Comparison of ENCODE assay signal across 28 cellular contexts in genomic region chr6:44271914-44272313, GRCh38. TPM values are rescaled to one million over a fixed set of nuclear protein-coding genes. Genes with fewer than 3 reads are reported as not detected.
DNase-seq lines count a peak whose midpoint lies in the region; ATAC-seq and TF ChIP-seq lines count a peak whose summit lies in the region.
"Had no signal": no experiment of that assay in that cellular context is flagged by ENCODE, and none has a peak within 500 bp of the region (broad histone marks: within the 10 kb centered on the region; RNA-seq: fewer than 3 reads in every experiment).

No MANE protein-coding gene starts in this region.

- no peak overlapping the region for H2BK5ac ChIP-seq in trophoblast cell (ENCODE audit: low read depth, low read length, poor library complexity)

- no peak overlapping the region for H3K4me2 ChIP-seq in trophoblast cell (ENCODE audit: low read length)

- no peak overlapping the region for H3K4ac ChIP-seq in trophoblast cell (ENCODE audit: low read depth, low read length)

- TF ChIP-seq POLR2A in upper lobe of left lung (IDR thresholded peaks at IDR 0.05) = no peak

- no peaks in the 10 kb centered on the region for H3K79me1 ChIP-seq in trophoblast cell (ENCODE audit: low read length)

- TF ChIP-seq EP300 in upper lobe of left lung (IDR thresholded peaks at IDR 0.05) = no peak

- H2BK12ac ChIP-seq in trophoblast cell (ENCODE audit: low read length) = no peak overlapping the region

- H3K4me3 ChIP-seq in trophoblast cell (ENCODE audit: low read depth, low read length) = no peak overlapping the region
- H3K4me3 ChIP-seq in upper lobe of left lung = no peak overlapping the region
- H3K4me3 ChIP-seq: body of pancreas, coronary artery, SJCRH30 had no signal

- no peak for DNase-seq in activated naive CD4-positive, alpha-beta T cell treated with anti-CD3 and anti-CD28 coated beads, Interleukin-2, amount 50 U/mL, for 72 hours (ENCODE audit: low spot score in 2 of 2)
- no peak for DNase-seq in central memory CD8-positive, alpha-beta T cell (ENCODE audit: low spot score in 2 of 2)
- no peak for DNase-seq in natural killer cell
- no peak for DNase-seq in type B pancreatic cell (ENCODE audit: extremely low spot score, unreplicated experiment)
- DNase-seq in AML-193 (lab: John Stamatoyannopoulos, UW) = no peak
- DNase-seq in trophoblast cell = no peak
- no peak for DNase-seq in upper lobe of left lung
- DNase-seq: activated CD4-positive, alpha-beta T cell treated with anti-CD3 and anti-CD28 coated beads for 48 hours; BE2C; body of pancreas; EL; endodermal cell; GOT3; kidney glomerular epithelial cell; mesenchymal stem cell; NCI-H1105 treated with DMSO at 0.1 percent for 48 hours; NCI-H2107; NK-92 treated with Interleukin-12 subunit alpha and Interleukin-12 subunit beta, amount 100 ng/mL, for 24 hours; SJCRH30; small intestine; stimulated activated naive B cell treated with anti-CD40 and anti-IgM and Interleukin-4, amounts not matched to agents 10 μg/mL and 1 μg/mL and 100 μg/mL, for 72 hours had no signal

- no peak overlapping the region for H3K23ac ChIP-seq in trophoblast cell (ENCODE audit: low read length)

- no peak overlapping the region for H3K9ac ChIP-seq in trophoblast cell (ENCODE audit: low read length)

- H2AFZ ChIP-seq in trophoblast cell (ENCODE audit: insufficient read depth, low read length, poor library complexity) = no peak overlapping the region

- ATAC-seq in activated naive CD4-positive, alpha-beta T cell treated with anti-CD3 and anti-CD28 coated beads, Interleukin-2, amount 50 U/mL, for 72 hours = no peak
- no peak for ATAC-seq in central memory CD8-positive, alpha-beta T cell (replicated peaks; ENCODE audit: extremely low read depth, poor library complexity, severe bottlenecking)
- ATAC-seq in natural killer cell (no peak), upper lobe of left lung (ENCODE audit: low FRiP score in 2 of 2) (no peak)
- ATAC-seq: body of pancreas; Panc1; stimulated activated naive B cell treated with anti-CD40 and anti-IgM and Interleukin-4, amounts not matched to agents 10 μg/mL and 1 μg/mL and 100 μg/mL, for 72 hours had no signal

- no peak overlapping the region for H3K14ac ChIP-seq in trophoblast cell (ENCODE audit: low read length)

- H3K79me2 ChIP-seq in trophoblast cell (ENCODE audit: control insufficient read depth, insufficient read depth, low read length, poor library complexity) = no peaks in the 10 kb centered on the region

- H3K4me1 Mint-ChIP-seq in activated naive CD4-positive, alpha-beta T cell treated with anti-CD3 and anti-CD28 coated beads, Interleukin-2, amount 50 U/mL, for 24 hours = peaks cover 21% of the 10 kb centered on the region
- H3K4me1 Mint-ChIP-seq in central memory CD8-positive, alpha-beta T cell = peaks cover 8% of the 10 kb centered on the region
- peaks cover 0 to 22% of the 10 kb centered on the region in 2 donors for H3K4me1 Mint-ChIP-seq in natural killer cell
- no peaks in the 10 kb centered on the region for H3K4me1 Mint-ChIP-seq in type B pancreatic cell (ENCODE audit: unreplicated experiment)

- H3K9me3 Mint-ChIP-seq in activated naive CD4-positive, alpha-beta T cell treated with anti-CD3 and anti-CD28 coated beads, Interleukin-2, amount 50 U/mL, for 24 hours = no peaks in the 10 kb centered on the region
- no peaks in the 10 kb centered on the region for H3K9me3 Mint-ChIP-seq in activated naive CD4-positive, alpha-beta T cell treated with anti-CD3 and anti-CD28 coated beads, Interleukin-2, amount 50 U/mL, for 72 hours
- no peaks in the 10 kb centered on the region for H3K9me3 Mint-ChIP-seq in central memory CD8-positive, alpha-beta T cell
- no peaks in the 10 kb centered on the region for H3K9me3 Mint-ChIP-seq in natural killer cell
- no peaks in the 10 kb centered on the region for H3K9me3 Mint-ChIP-seq in type B pancreatic cell
- H3K9me3 Mint-ChIP-seq: endodermal cell; stimulated activated naive B cell treated with anti-CD40 and anti-IgM and Interleukin-4, amounts not matched to agents 10 μg/mL and 1 μg/mL and 100 μg/mL, for 72 hours had no signal

- no peak overlapping the region for H2BK120ac ChIP-seq in trophoblast cell (ENCODE audit: insufficient read depth, low read length, poor library complexity)

- no peak overlapping the region for H3K18ac ChIP-seq in trophoblast cell (ENCODE audit: low read length)

- H3K36me3 ChIP-seq in trophoblast cell (ENCODE audit: control insufficient read depth in 1 of 2, insufficient read depth in 2 of 2, low read length in 2 of 2) = no peaks in the 10 kb centered on the region
- H3K36me3 ChIP-seq in upper lobe of left lung = no peaks in the 10 kb centered on the region
- H3K36me3 ChIP-seq: BE2C, neutrophil, SJCRH30 had no signal

- peaks cover 29% of the 10 kb centered on the region for H3K27me3 ChIP-seq in trophoblast cell (ENCODE audit: insufficient read depth, low read length)
- H3K27me3 ChIP-seq in upper lobe of left lung = peaks cover 0 to 48% (median 25%) of the 10 kb centered on the region in 4 donors
- H3K27me3 ChIP-seq: BE2C had no signal

- H3K27me3 Mint-ChIP-seq in activated naive CD4-positive, alpha-beta T cell treated with anti-CD3 and anti-CD28 coated beads, Interleukin-2, amount 50 U/mL, for 24 hours = peaks cover 40% of the 10 kb centered on the region
- peaks cover 68% of the 10 kb centered on the region for H3K27me3 Mint-ChIP-seq in central memory CD8-positive, alpha-beta T cell
- H3K27me3 Mint-ChIP-seq in natural killer cell (ENCODE audit: low read depth in 2 of 2) = peaks cover 49 to 51% of the 10 kb centered on the region in 2 donors
- H3K27me3 Mint-ChIP-seq in type B pancreatic cell = peaks cover 60% of the 10 kb centered on the region

- no peak overlapping the region for H3K4me3 Mint-ChIP-seq in activated naive CD4-positive, alpha-beta T cell treated with anti-CD3 and anti-CD28 coated beads, Interleukin-2, amount 50 U/mL, for 24 hours
- H3K4me3 Mint-ChIP-seq in central memory CD8-positive, alpha-beta T cell = peak overlapping the region; percentile 65
- H3K4me3 Mint-ChIP-seq in natural killer cell (peak overlapping the region; percentile 64), type B pancreatic cell (peak overlapping the region; percentile 81)

- no peaks in the 10 kb centered on the region for H3K9me3 ChIP-seq in trophoblast cell (ENCODE audit: insufficient read depth, low read depth, low read length)
- no peaks in the 10 kb centered on the region for H3K9me3 ChIP-seq in upper lobe of left lung
- H3K9me3 ChIP-seq: BE2C, body of pancreas, neutrophil, SJCRH30 had no signal

- H4K8ac ChIP-seq in trophoblast cell (ENCODE audit: low read depth, low read length) = no peak overlapping the region

- peaks cover 1% of the 10 kb centered on the region for H3K36me3 Mint-ChIP-seq in activated naive CD4-positive, alpha-beta T cell treated with anti-CD3 and anti-CD28 coated beads, Interleukin-2, amount 50 U/mL, for 24 hours
- no peaks in the 10 kb centered on the region for H3K36me3 Mint-ChIP-seq in activated naive CD4-positive, alpha-beta T cell treated with anti-CD3 and anti-CD28 coated beads, Interleukin-2, amount 50 U/mL, for 72 hours
- H3K36me3 Mint-ChIP-seq in central memory CD8-positive, alpha-beta T cell (ENCODE audit: insufficient read depth) = peaks cover 5% of the 10 kb centered on the region
- no peaks in the 10 kb centered on the region for H3K36me3 Mint-ChIP-seq in natural killer cell
- H3K36me3 Mint-ChIP-seq in type B pancreatic cell = no peaks in the 10 kb centered on the region
- H3K36me3 Mint-ChIP-seq: stimulated activated naive B cell treated with anti-CD40 and anti-IgM and Interleukin-4, amounts not matched to agents 10 μg/mL and 1 μg/mL and 100 μg/mL, for 72 hours had no signal

- no peak overlapping the region for H4K91ac ChIP-seq in trophoblast cell (ENCODE audit: low read depth, low read length)

- H3K27ac Mint-ChIP-seq in activated naive CD4-positive, alpha-beta T cell treated with anti-CD3 and anti-CD28 coated beads, Interleukin-2, amount 50 U/mL, for 24 hours = peak overlapping the region; percentile 84
- H3K27ac Mint-ChIP-seq in activated naive CD4-positive, alpha-beta T cell treated with anti-CD3 and anti-CD28 coated beads, Interleukin-2, amount 50 U/mL, for 72 hours = no peak overlapping the region
- H3K27ac Mint-ChIP-seq in central memory CD8-positive, alpha-beta T cell (ENCODE audit: low read depth) = no peak overlapping the region
- H3K27ac Mint-ChIP-seq in natural killer cell (no peak overlapping the region), type B pancreatic cell (no peak overlapping the region)
- H3K27ac Mint-ChIP-seq: endodermal cell; stimulated activated naive B cell treated with anti-CD40 and anti-IgM and Interleukin-4, amounts not matched to agents 10 μg/mL and 1 μg/mL and 100 μg/mL, for 72 hours had no signal

- H3K4me1 ChIP-seq in trophoblast cell (ENCODE audit: control insufficient read depth in 1 of 2, insufficient read depth in 2 of 2, low read length in 2 of 2) = no peaks in the 10 kb centered on the region
- H3K4me1 ChIP-seq in upper lobe of left lung = peaks cover 15 to 25% (median 21%) of the 10 kb centered on the region in 4 donors
- H3K4me1 ChIP-seq: SJCRH30 had no signal

- no peak overlapping the region for H4K12ac ChIP-seq in trophoblast cell (ENCODE audit: low read depth, low read length)

- intact Hi-C loops in natural killer cell (cut with micrococcal nuclease) = no loop called here

- no CpG with 5 or more reads among the region's 3 CpGs for WGBS in trophoblast cell (ENCODE audit: extremely low coverage, insufficient coverage, insufficient read length)
- WGBS in upper lobe of left lung, 2 donors = 54 to 77% methylated on average over 3 of the region's 3 CpGs

- H2AK5ac ChIP-seq in trophoblast cell (ENCODE audit: low read length) = no peak overlapping the region

- no peak overlapping the region for H3K27ac ChIP-seq in trophoblast cell (ENCODE audit: low read depth, low read length)
- no peak overlapping the region for H3K27ac ChIP-seq in upper lobe of left lung
- H3K27ac ChIP-seq: body of pancreas, coronary artery, neutrophil, SJCRH30 had no signal

- TF ChIP-seq CTCF in natural killer cell (IDR thresholded peaks at IDR 0.05) (no peak), type B pancreatic cell (conservative IDR thresholded peaks at IDR 0.05) (no peak), upper lobe of left lung (IDR thresholded peaks at IDR 0.05) (no peak)

RNA-seq across cellular contexts. Expression of gene TMEM151B, which starts 1.7 kb away (rescaled TPM):
- total RNA-seq in activated naive CD4-positive, alpha-beta T cell treated with anti-CD3 and anti-CD28 coated beads, Interleukin-2, amount 50 U/mL, for 72 hours = under 1 TPM in 1 of 2 donors, not detected in 1; 0.20 TPM
- total RNA-seq in natural killer cell = not detected
- 0.52 and 3.2 TPM in 2 replicates for total RNA-seq in type B pancreatic cell (ENCODE audit: low replicate concordance)
- 0.01 TPM in 2 replicates for polyA plus RNA-seq in trophoblast cell (2013)
- total RNA-seq in upper lobe of left lung = not detected
- total RNA-seq: M059J; NCI-H460; T-helper 1 cell treated with Interleukin-12 subunit alpha and Interleukin-12 subunit beta and Interleukin-4 antibody, amounts not matched to agents 30 ng/mL and 1 ng/mL, for 36 hours had no signal

RNA-seq across cellular contexts. Expression of gene NFKBIE, which starts 6.6 kb away (rescaled TPM):
- total RNA-seq in activated naive CD4-positive, alpha-beta T cell treated with anti-CD3 and anti-CD28 coated beads, Interleukin-2, amount 50 U/mL, for 72 hours = 10 to 100 TPM; 17.7 to 19.9 TPM
- 10 to 100 TPM; 44.9 to 61.5 (median 56.4) TPM for total RNA-seq in natural killer cell
- 9.2 and 10.7 TPM in 2 replicates for total RNA-seq in type B pancreatic cell (ENCODE audit: low replicate concordance)
- polyA plus RNA-seq in trophoblast cell (2013) = 8.6 and 10.1 TPM in 2 replicates
- total RNA-seq in upper lobe of left lung = 10 to 100 TPM in 5 of 6 donors, 1 to 10 TPM in 1; 7.8 to 27.0 (median 13.6) TPM

RNA-seq across cellular contexts. Expression of gene SLC35B2, which starts 14.6 kb away (rescaled TPM):
- total RNA-seq in activated naive CD4-positive, alpha-beta T cell treated with anti-CD3 and anti-CD28 coated beads, Interleukin-2, amount 50 U/mL, for 72 hours = 10 to 100 TPM; 18.3 to 23.8 TPM
- total RNA-seq in natural killer cell = 10 to 100 TPM; 20.9 to 27.7 (median 26.8) TPM
- 39.6 and 46.1 TPM in 2 replicates for total RNA-seq in type B pancreatic cell (ENCODE audit: low replicate concordance)
- polyA plus RNA-seq in trophoblast cell (2013) = 48.9 and 52.5 TPM in 2 replicates
- total RNA-seq in upper lobe of left lung = 10 to 100 TPM; 14.6 to 44.8 (median 29.8) TPM

RNA-seq across cellular contexts. Expression of gene HSP90AB1, which starts 25.0 kb away (rescaled TPM):
- 1,000 to 10,000 TPM; 1,343 to 1,701 TPM for total RNA-seq in activated naive CD4-positive, alpha-beta T cell treated with anti-CD3 and anti-CD28 coated beads, Interleukin-2, amount 50 U/mL, for 72 hours
- total RNA-seq in natural killer cell = 100 to 1,000 TPM; 256 to 372 (median 308) TPM
- total RNA-seq in type B pancreatic cell (ENCODE audit: low replicate concordance) = 880 and 1,082 TPM in 2 replicates
- polyA plus RNA-seq in trophoblast cell (2013) = 916 and 940 TPM in 2 replicates
- 100 to 1,000 TPM; 175 to 656 (median 471) TPM for total RNA-seq in upper lobe of left lung

RNA-seq across cellular contexts. Expression of gene AARS2, which starts 41.2 kb away (rescaled TPM):
- total RNA-seq in activated naive CD4-positive, alpha-beta T cell treated with anti-CD3 and anti-CD28 coated beads, Interleukin-2, amount 50 U/mL, for 72 hours = 10 to 100 TPM in 1 of 2 donors, 1 to 10 TPM in 1; 7.3 to 19.7 TPM
- total RNA-seq in natural killer cell (10 to 100 TPM; 14.1 to 17.2 (median 14.2) TPM), type B pancreatic cell (ENCODE audit: low replicate concordance) (34.3 and 37.3 TPM in 2 replicates), upper lobe of left lung (10 to 100 TPM; 11.1 to 23.0 (median 12.0) TPM)
- polyA plus RNA-seq in trophoblast cell (2013) = 7.1 and 7.3 TPM in 2 replicates
